Comparison of ENCODE assay signal across 7 cellular contexts in genomic region chr12:2640709-2641108, GRCh38.
DNase-seq lines count a peak whose midpoint lies in the region; ATAC-seq and TF ChIP-seq lines count a peak whose summit lies in the region.

No MANE protein-coding gene starts in this region.

- no peak overlapping the region for H3K4me3 Mint-ChIP-seq in activated T-helper 17 cell treated with anti-CD3 and anti-CD28 coated beads, Interleukin-2, amount 50 U/mL, for 72 hours
- no peak overlapping the region for H3K4me3 Mint-ChIP-seq in T-helper 17 cell

- intact Hi-C loops in left cardiac atrium (cut with DNase I): no loop called here

- TF ChIP-seq CTCF in GM20000 (IDR thresholded peaks at IDR 0.05; ENCODE audit: extremely low read depth, missing control alignments): no peak

- peak overlapping the region; percentile 48 for H3K27ac Mint-ChIP-seq in activated T-helper 17 cell treated with anti-CD3 and anti-CD28 coated beads, Interleukin-2, amount 50 U/mL, for 72 hours
- no peak overlapping the region for H3K27ac Mint-ChIP-seq in T-helper 17 cell

- ATAC-seq in activated T-helper 17 cell treated with anti-CD3 and anti-CD28 coated beads, Interleukin-2, amount 50 U/mL, for 72 hours (replicated peaks): peak; percentile 99
- ATAC-seq in left cardiac atrium (peak; percentile 80 to 98), T-helper 17 cell (no peak)

- DNase-seq in HS-27A (ENCODE audit: low read depth) (peak; percentile 88), left cardiac atrium (peak; percentile 82), smooth muscle cell of the brain vasculature (ENCODE audit: low read depth, low spot score) (peak; percentile 69), GM20000 (ENCODE audit: low spot score) (no peak), T-helper 17 cell (no peak)
- no peak for DNase-seq in effector memory CD4-positive, alpha-beta T cell

- peaks cover 41% of the 10 kb centered on the region for H3K27me3 Mint-ChIP-seq in activated T-helper 17 cell treated with anti-CD3 and anti-CD28 coated beads, Interleukin-2, amount 50 U/mL, for 72 hours
- peaks cover 71% of the 10 kb centered on the region for H3K27me3 Mint-ChIP-seq in T-helper 17 cell

- no peak overlapping the region for H3K27ac ChIP-seq in effector memory CD4-positive, alpha-beta T cell (ENCODE audit: insufficient read depth, low read length, poor library complexity, severe bottlenecking)

- no peak overlapping the region for H3K4me3 ChIP-seq in effector memory CD4-positive, alpha-beta T cell (ENCODE audit: insufficient read depth, low read depth, low read length, poor library complexity, severe bottlenecking)

- no peaks in the 10 kb centered on the region for H3K36me3 Mint-ChIP-seq in activated T-helper 17 cell treated with anti-CD3 and anti-CD28 coated beads, Interleukin-2, amount 50 U/mL, for 72 hours (ENCODE audit: low read depth)
- peaks cover 8% of the 10 kb centered on the region for H3K36me3 Mint-ChIP-seq in T-helper 17 cell (ENCODE audit: low read depth)

- peaks cover 24% of the 10 kb centered on the region for H3K4me1 Mint-ChIP-seq in activated T-helper 17 cell treated with anti-CD3 and anti-CD28 coated beads, Interleukin-2, amount 50 U/mL, for 72 hours
- H3K4me1 Mint-ChIP-seq in T-helper 17 cell: peaks cover 16% of the 10 kb centered on the region

- no peaks in the 10 kb centered on the region for H3K9me3 ChIP-seq in effector memory CD4-positive, alpha-beta T cell (ENCODE audit: control insufficient read depth, low read length)
- no peaks in the 10 kb centered on the region for H3K9me3 ChIP-seq in T-helper 17 cell (ENCODE audit: control insufficient read depth, low read length, poor library complexity, severe bottlenecking)

- H3K27me3 ChIP-seq in effector memory CD4-positive, alpha-beta T cell (replicated peaks; ENCODE audit: control insufficient read depth, insufficient read depth, low read length, poor library complexity, severe bottlenecking): peaks cover 14% of the 10 kb centered on the region

- no peaks in the 10 kb centered on the region for H3K9me3 Mint-ChIP-seq in activated T-helper 17 cell treated with anti-CD3 and anti-CD28 coated beads, Interleukin-2, amount 50 U/mL, for 72 hours

- H3K36me3 ChIP-seq in effector memory CD4-positive, alpha-beta T cell (ENCODE audit: control insufficient read depth, insufficient read depth, low read length): no peaks in the 10 kb centered on the region

- peaks cover 11% of the 10 kb centered on the region for H3K4me1 ChIP-seq in effector memory CD4-positive, alpha-beta T cell (ENCODE audit: control insufficient read depth, insufficient read depth, low read length, poor library complexity, severe bottlenecking)

Comparison
In these comparisons a context has a peak if more than half of its experiments do, and no peak if none do; other contexts are left out.
1. DNase-seq: peak in HS-27A (single experiment), left cardiac atrium (single experiment) and smooth muscle cell of the brain vasculature (single experiment); none in GM20000 (single experiment), effector memory CD4-positive, alpha-beta T cell (0 of 3) and T-helper 17 cell (0 of 3).